8 cellular contexts compared by ENCODE assay signal in the genomic region with DNA sequence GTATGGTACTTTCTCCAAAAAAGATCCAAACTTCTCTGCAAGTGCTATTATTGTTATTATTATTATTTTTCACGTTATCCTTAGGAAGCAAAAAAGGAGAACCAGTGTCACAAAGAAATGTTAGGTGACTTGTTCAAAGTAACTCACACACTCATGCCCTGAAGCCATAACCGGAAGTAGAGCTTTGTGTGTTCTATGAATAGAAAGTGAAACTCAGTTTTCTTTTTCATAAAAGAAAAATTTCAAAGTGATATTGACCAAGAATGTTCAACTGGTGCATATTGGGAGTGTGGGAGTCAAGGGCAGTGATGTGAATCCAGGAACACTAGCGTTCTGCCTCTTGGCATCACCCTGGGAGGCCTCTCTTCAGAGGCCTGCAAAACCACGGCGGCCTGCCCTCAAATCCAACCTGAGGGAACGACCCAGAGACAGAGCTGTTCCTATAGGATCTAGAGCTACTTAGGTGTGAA.
DNase-seq lines count a peak whose midpoint lies in the region; ATAC-seq and TF ChIP-seq lines count a peak whose summit lies in the region.
"Had no signal": no experiment of that assay in that cellular context is flagged by ENCODE, and none has a peak within 500 bp of the region (broad histone marks: within the 10 kb centered on the region; RNA-seq: fewer than 3 reads in every experiment).

No MANE protein-coding gene starts in this region.

- DNase-seq in GM19238 (ENCODE audit: insufficient read length, low spot score), result peak; percentile 19
- DNase-seq in left colon, result no peak
- no peak for DNase-seq in glutamatergic neuron
- DNase-seq: right lobe of liver had no signal

- intact Hi-C loops in left colon (cut with DNase I, micrococcal nuclease), result no loop called here

- TF ChIP-seq CTCF in WI38 (IDR thresholded peaks at IDR 0.05; ENCODE audit: low read depth, low read length) (no peak), glutamatergic neuron (IDR thresholded peaks at IDR 0.05; ENCODE audit: partially characterized antibody, unreplicated experiment) (no peak)

- peak overlapping the region; percentile 35 for H3K4me3 ChIP-seq in WI38 (ENCODE audit: low read depth, low read length)
- H3K4me3 ChIP-seq: right lobe of liver had no signal

- no peaks in the 10 kb centered on the region for H3K36me3 Mint-ChIP-seq in glutamatergic neuron (ENCODE audit: unreplicated experiment)

- H3K4me1 Mint-ChIP-seq in glutamatergic neuron (ENCODE audit: low read depth, unreplicated experiment), result no peaks in the 10 kb centered on the region

- ATAC-seq in HG03135 (IDR thresholded peaks at IDR 0.05; ENCODE audit: unreplicated experiment) (peak; percentile 84), left colon (peak; percentile 34), GM19328 (IDR thresholded peaks at IDR 0.05; ENCODE audit: unreplicated experiment) (no peak), GM19397 (IDR thresholded peaks at IDR 0.05; ENCODE audit: unreplicated experiment) (no peak)

- H3K27me3 Mint-ChIP-seq in glutamatergic neuron (ENCODE audit: unreplicated experiment), result no peaks in the 10 kb centered on the region

- no peaks in the 10 kb centered on the region for H3K9me3 Mint-ChIP-seq in glutamatergic neuron (ENCODE audit: unreplicated experiment)

- H3K27ac Mint-ChIP-seq in glutamatergic neuron (ENCODE audit: unreplicated experiment), result no peak overlapping the region

- H3K4me3 Mint-ChIP-seq in glutamatergic neuron (ENCODE audit: unreplicated experiment), result no peak overlapping the region

Comparison
In these comparisons a context has a peak if more than half of its experiments do, and no peak if none do; other contexts are left out.
1. ATAC-seq: peak in HG03135 (single experiment) and left colon (single experiment); none in GM19328 (single experiment) and GM19397 (single experiment).